In genomic region chr9:118891213-118891612, GRCh38 we compare ENCODE assay signal across 32 cellular contexts.
"Had no signal": no experiment of that assay in that cellular context is flagged by ENCODE, and none has a peak within 500 bp of the region (broad histone marks: within the 10 kb centered on the region; RNA-seq: fewer than 3 reads in every experiment).

No MANE protein-coding gene starts in this region.

- H3K4me1 Mint-ChIP-seq: activated CD4-positive, alpha-beta T cell treated with anti-CD3 and anti-CD28 coated beads for 36 hours; activated CD4-positive, alpha-beta T cell treated with anti-CD3 and anti-CD28 coated beads, Interleukin-2, amount 10 ng/mL, durations not matched to agents 24 days and 14 days; activated CD8-positive, alpha-beta memory T cell treated with anti-CD3 and anti-CD28 coated beads, Interleukin-2, amount 10 ng/mL, durations not matched to agents 7 days and 5 days; activated naive CD4-positive, alpha-beta T cell treated with anti-CD3 and anti-CD28 coated beads, Interleukin-2, amount 50 U/mL, for 24 hours; activated naive CD8-positive, alpha-beta T cell treated with anti-CD3 and anti-CD28 coated beads, Interleukin-2, amount 10 ng/mL, durations not matched to agents 7 days and 5 days; central memory CD8-positive, alpha-beta T cell; T-helper 17 cell had no signal

- H3K9me3 Mint-ChIP-seq: activated CD4-positive, alpha-beta T cell treated with anti-CD3 and anti-CD28 coated beads, Interleukin-2, amount 10 ng/mL, durations not matched to agents 24 days and 14 days; activated T-helper 1 cell treated with anti-CD3 and anti-CD28 coated beads, Interleukin-12 subunit alpha, Interleukin-12 subunit beta, Interleukin-2, Interleukin-4 antibody, amounts not matched to agents 30 ng/mL and 10 ng/mL and 1 ng/mL, durations not matched to agents 14 hours and 24 hours and 36 hours; central memory CD8-positive, alpha-beta T cell had no signal

- ATAC-seq: activated CD4-positive, alpha-beta T cell treated with anti-CD3 and anti-CD28 coated beads for 36 hours; activated CD8-positive, alpha-beta memory T cell treated with anti-CD3 and anti-CD28 coated beads, Interleukin-2, amount 10 ng/mL, durations not matched to agents 7 days and 5 days; activated CD8-positive, alpha-beta T cell treated with anti-CD3 and anti-CD28 coated beads, Interleukin-2, amount 10 ng/mL, durations not matched to agents 7 days and 5 days; gastroesophageal sphincter; T-helper 17 cell had no signal

- H3K27me3 ChIP-seq: brain microvascular endothelial cell, esophagus squamous epithelium, gastroesophageal sphincter had no signal

- DNase-seq: activated CD4-positive, alpha-beta memory T cell treated with anti-CD3 and anti-CD28 coated beads for 36 hours; activated CD4-positive, alpha-beta T cell treated with anti-CD3 and anti-CD28 coated beads for 36 hours; activated CD4-positive, alpha-beta T cell treated with anti-CD3 and anti-CD28 coated beads, Interleukin-2, amount 10 ng/mL, durations not matched to agents 24 days and 14 days; activated CD4-positive, CD25-positive, alpha-beta regulatory T cell; activated CD4-positive, CD25-positive, alpha-beta regulatory T cell treated with anti-CD3 and anti-CD28 coated beads, Interleukin-2, amount 50 U/mL, for 72 hours; activated CD8-positive, alpha-beta memory T cell treated with anti-CD3 and anti-CD28 coated beads, Interleukin-2, amount 10 ng/mL, durations not matched to agents 7 days and 5 days; activated CD8-positive, alpha-beta memory T cell treated with anti-CD3 and anti-CD28 coated beads, Interleukin-2, amount 50 U/mL, for 4 hours; activated CD8-positive, alpha-beta T cell treated with anti-CD3 and anti-CD28 coated beads, Interleukin-2, amount 10 ng/mL, durations not matched to agents 7 days and 5 days; activated effector memory CD4-positive, alpha-beta T cell treated with anti-CD3 and anti-CD28 coated beads, Interleukin-2, amount 50 U/mL, for 16 hours; activated naive CD4-positive, alpha-beta T cell treated with anti-CD3 and anti-CD28 coated beads for 36 hours; activated naive CD8-positive, alpha-beta T cell treated with anti-CD3 and anti-CD28 coated beads, Interleukin-2, amount 10 ng/mL, durations not matched to agents 7 days and 5 days; activated T-cell treated with anti-CD3 and anti-CD28 coated beads, Interleukin-2, amount 50 U/mL, for 1 hour; activated T-cell treated with anti-CD3 and anti-CD28 coated beads, Interleukin-2, amount 50 U/mL, for 48 hours; brain microvascular endothelial cell; dorsolateral prefrontal cortex; effector memory CD4-positive, alpha-beta T cell; erythroblast; esophagus squamous epithelium; foreskin melanocyte; head of caudate nucleus; T-helper 1 cell; T-helper 17 cell; T1000; WERI-Rb-1 had no signal

- H3K36me3 Mint-ChIP-seq: activated CD4-positive, alpha-beta memory T cell treated with anti-CD3 and anti-CD28 coated beads for 36 hours; activated CD8-positive, alpha-beta memory T cell treated with anti-CD3 and anti-CD28 coated beads, Interleukin-2, amount 10 ng/mL, durations not matched to agents 7 days and 5 days; activated naive CD4-positive, alpha-beta T cell treated with anti-CD3 and anti-CD28 coated beads, Interleukin-2, amount 50 U/mL, for 24 hours; activated naive CD8-positive, alpha-beta T cell treated with anti-CD3 and anti-CD28 coated beads, Interleukin-2, amount 10 ng/mL, durations not matched to agents 7 days and 5 days had no signal

- H3K4me3 ChIP-seq: coronary artery, dorsolateral prefrontal cortex, esophagus squamous epithelium, gastroesophageal sphincter had no signal

- H3K4me3 Mint-ChIP-seq: activated CD4-positive, alpha-beta memory T cell treated with anti-CD3 and anti-CD28 coated beads for 36 hours; activated CD4-positive, alpha-beta T cell treated with anti-CD3 and anti-CD28 coated beads for 36 hours; activated CD4-positive, alpha-beta T cell treated with anti-CD3 and anti-CD28 coated beads, Interleukin-2, amount 10 ng/mL, durations not matched to agents 24 days and 14 days; activated CD8-positive, alpha-beta memory T cell treated with anti-CD3 and anti-CD28 coated beads, Interleukin-2, amount 10 ng/mL, durations not matched to agents 7 days and 5 days; activated CD8-positive, alpha-beta T cell treated with anti-CD3 and anti-CD28 coated beads, Interleukin-2, amount 10 ng/mL, durations not matched to agents 7 days and 5 days; activated naive CD4-positive, alpha-beta T cell treated with anti-CD3 and anti-CD28 coated beads for 36 hours; activated naive CD4-positive, alpha-beta T cell treated with anti-CD3 and anti-CD28 coated beads, Interleukin-2, amount 50 U/mL, for 24 hours; activated naive CD8-positive, alpha-beta T cell treated with anti-CD3 and anti-CD28 coated beads, Interleukin-2, amount 10 ng/mL, durations not matched to agents 7 days and 5 days; activated T-helper 1 cell treated with anti-CD3 and anti-CD28 coated beads, Interleukin-12 subunit alpha, Interleukin-12 subunit beta, Interleukin-2, Interleukin-4 antibody, amounts not matched to agents 30 ng/mL and 10 ng/mL and 1 ng/mL, durations not matched to agents 14 hours and 24 hours and 36 hours; central memory CD8-positive, alpha-beta T cell; dendritic cell treated with granulocyte-macrophage colony-stimulating factor and Interleukin-4, amounts not matched to agents 40 ng/mL and 50 ng/mL, for 4 days; T-helper 17 cell; T-helper 2 cell treated with Interferon-gamma antibody and Interleukin-4, amounts not matched to agents 5 μg/mL and 100 μg/mL, for 36 hours had no signal

- H3K27ac Mint-ChIP-seq: activated CD4-positive, alpha-beta memory T cell treated with anti-CD3 and anti-CD28 coated beads for 36 hours; activated CD4-positive, alpha-beta T cell treated with anti-CD3 and anti-CD28 coated beads for 36 hours; activated CD4-positive, alpha-beta T cell treated with anti-CD3 and anti-CD28 coated beads, Interleukin-2, amount 10 ng/mL, durations not matched to agents 24 days and 14 days; activated CD8-positive, alpha-beta memory T cell treated with anti-CD3 and anti-CD28 coated beads, Interleukin-2, amount 10 ng/mL, durations not matched to agents 7 days and 5 days; activated CD8-positive, alpha-beta T cell treated with anti-CD3 and anti-CD28 coated beads, Interleukin-2, amount 10 ng/mL, durations not matched to agents 7 days and 5 days; activated naive CD4-positive, alpha-beta T cell treated with anti-CD3 and anti-CD28 coated beads for 36 hours; activated naive CD4-positive, alpha-beta T cell treated with anti-CD3 and anti-CD28 coated beads, Interleukin-2, amount 50 U/mL, for 24 hours; activated naive CD8-positive, alpha-beta T cell treated with anti-CD3 and anti-CD28 coated beads, Interleukin-2, amount 10 ng/mL, durations not matched to agents 7 days and 5 days; activated T-helper 1 cell treated with anti-CD3 and anti-CD28 coated beads, Interleukin-12 subunit alpha, Interleukin-12 subunit beta, Interleukin-2, Interleukin-4 antibody, amounts not matched to agents 30 ng/mL and 10 ng/mL and 1 ng/mL, durations not matched to agents 14 hours and 24 hours and 36 hours; activated T-helper 2 cell treated with anti-CD3 and anti-CD28 coated beads, Interferon-gamma antibody, Interleukin-2, Interleukin-4, amounts not matched to agents 10 μg/mL and 5 μg/mL and 100 μg/mL, durations not matched to agents 14 hours and 24 hours and 36 hours; dendritic cell treated with granulocyte-macrophage colony-stimulating factor and Interleukin-4, amounts not matched to agents 40 ng/mL and 50 ng/mL, for 4 days; T-helper 17 cell; T-helper 2 cell treated with Interferon-gamma antibody and Interleukin-4, amounts not matched to agents 5 μg/mL and 100 μg/mL, for 36 hours had no signal

- H3K27ac ChIP-seq: brain microvascular endothelial cell, coronary artery, dorsolateral prefrontal cortex, esophagus squamous epithelium, gastroesophageal sphincter, WERI-Rb-1 had no signal

- H3K27me3 Mint-ChIP-seq: activated CD4-positive, alpha-beta memory T cell treated with anti-CD3 and anti-CD28 coated beads for 36 hours; activated CD4-positive, alpha-beta T cell treated with anti-CD3 and anti-CD28 coated beads for 36 hours; activated CD4-positive, alpha-beta T cell treated with anti-CD3 and anti-CD28 coated beads, Interleukin-2, amount 10 ng/mL, durations not matched to agents 24 days and 14 days; activated CD8-positive, alpha-beta memory T cell treated with anti-CD3 and anti-CD28 coated beads, Interleukin-2, amount 10 ng/mL, durations not matched to agents 7 days and 5 days; activated naive CD8-positive, alpha-beta T cell treated with anti-CD3 and anti-CD28 coated beads, Interleukin-2, amount 10 ng/mL, durations not matched to agents 7 days and 5 days; central memory CD8-positive, alpha-beta T cell; dendritic cell treated with granulocyte-macrophage colony-stimulating factor and Interleukin-4, amounts not matched to agents 40 ng/mL and 50 ng/mL, for 4 days; T-helper 17 cell had no signal

- H3K4me1 ChIP-seq: esophagus squamous epithelium, gastroesophageal sphincter had no signal

- H3K36me3 ChIP-seq: brain microvascular endothelial cell, esophagus squamous epithelium, gastroesophageal sphincter, WERI-Rb-1 had no signal

- H3K9me3 ChIP-seq: esophagus squamous epithelium, gastroesophageal sphincter had no signal
